ENCODE assay signal across 14 cellular contexts in the genomic region with DNA sequence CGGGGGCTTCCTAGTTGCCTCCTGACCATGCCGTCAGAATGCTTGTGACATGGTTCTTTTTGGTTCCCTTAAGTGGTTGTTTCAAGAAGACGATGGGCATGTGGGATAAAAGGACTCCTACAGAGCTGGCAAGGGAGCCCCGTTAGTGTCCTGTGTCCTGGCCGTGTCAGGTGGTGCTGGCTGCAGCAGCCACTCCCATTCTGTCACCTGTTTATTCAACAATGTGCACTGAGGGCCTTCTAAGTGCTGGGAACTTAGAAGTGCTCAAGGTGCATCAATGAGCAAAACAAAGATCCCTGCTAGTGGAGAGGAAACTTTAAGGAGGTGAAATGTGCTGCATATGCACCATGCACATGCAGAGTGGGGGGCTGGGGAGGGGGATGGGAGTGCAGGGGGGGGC. TPM values are rescaled to one million over a fixed set of nuclear protein-coding genes. Genes with fewer than 3 reads are reported as not detected.
DNase-seq lines count a peak whose midpoint lies in the region; ATAC-seq and TF ChIP-seq lines count a peak whose summit lies in the region.
"Had no signal": no experiment of that assay in that cellular context is flagged by ENCODE, and none has a peak within 500 bp of the region (broad histone marks: within the 10 kb centered on the region; RNA-seq: fewer than 3 reads in every experiment).

No MANE protein-coding gene starts in this region.

- H4K20me1 ChIP-seq in BLaER1, result peaks cover 26% of the 10 kb centered on the region; the same call in 1 of the 2 replicates

- POLR2A ChIA-PET in WTC11 (lab: Charles Lee), result no interaction called here

- in situ Hi-C loops in GM13977 (cut with MboI; ENCODE audit: low pct_unique_long_range_greater_than_20kb, low sequenced_read_pairs, unreplicated experiment), result loop anchor here (5.0 kb wide), 1 partner anchor 54 kb away; no protein-coding TSS in a partner anchor

- H3K9me3 Mint-ChIP-seq in WTC11, result peaks cover 2% of the 10 kb centered on the region
- no peaks in the 10 kb centered on the region for H3K9me3 Mint-ChIP-seq in endothelial cell (ENCODE audit: unreplicated experiment)
- H3K9me3 Mint-ChIP-seq: neural crest cell had no signal

- peak; percentile 22 for ATAC-seq in WTC11
- no peak for ATAC-seq in HG03159 (IDR thresholded peaks at IDR 0.05; ENCODE audit: unreplicated experiment)

- TF ChIP-seq CTCF in GM13977 (IDR thresholded peaks at IDR 0.05; ENCODE audit: extremely low read depth, insufficient read depth, missing control alignments) (no peak), WTC11 (IDR thresholded peaks at IDR 0.05) (no peak), endothelial cell (IDR thresholded peaks at IDR 0.05; ENCODE audit: unreplicated experiment) (no peak)

- peaks cover 85% of the 10 kb centered on the region for H3K4me1 ChIP-seq in BLaER1
- H3K4me1 ChIP-seq: Caco-2 had no signal

- H3K4me3 ChIP-seq in BLaER1, result no peak overlapping the region
- H3K4me3 ChIP-seq: smooth muscle cell had no signal

- H3K36me3 Mint-ChIP-seq in WTC11, result peaks cover under 1% of the 10 kb centered on the region; the same call in 1 of the 2 replicates
- H3K36me3 Mint-ChIP-seq in endothelial cell (ENCODE audit: low read depth, unreplicated experiment), result peaks cover 16% of the 10 kb centered on the region

- H3K27me3 ChIP-seq in BLaER1, result no peaks in the 10 kb centered on the region

- peak; percentile 31 for DNase-seq in GM13977 (ENCODE audit: low spot score)
- DNase-seq in WTC11 (ENCODE audit: low spot score), result peak; percentile 22
- no peak for DNase-seq in endothelial cell (ENCODE audit: low spot score)
- no peak for DNase-seq in anterior cingulate cortex (lab: John Stamatoyannopoulos, UW)
- no peak for DNase-seq in NK-92 treated with Interleukin-12 subunit alpha and Interleukin-12 subunit beta, amount 100 ng/mL, for 24 hours (lab: John Stamatoyannopoulos, UW)
- no peak for DNase-seq in Ammon's horn (ENCODE audit: low spot score)
- DNase-seq: Caco-2, foreskin melanocyte, NCI-H2171 had no signal

- peak overlapping the region; percentile 62 for H3K27ac ChIP-seq in BLaER1

- CTCF ChIA-PET in WTC11 (lab: Charles Lee), result interaction anchor here (0.9 to 2.6 kb wide), 5 partner anchors 9 to 149 kb away, joined by 4 to 10 read pairs (median 6); no protein-coding TSS in a partner anchor

- H3K36me3 ChIP-seq in BLaER1, result peaks cover 55% of the 10 kb centered on the region

- H3K4me1 Mint-ChIP-seq in WTC11 (peaks cover 59% of the 10 kb centered on the region), endothelial cell (ENCODE audit: unreplicated experiment) (peaks cover 41% of the 10 kb centered on the region)

- H3K9ac ChIP-seq in BLaER1, result peak overlapping the region; percentile 17; the same call in 1 of the 2 replicates

- H3K9me3 ChIP-seq in BLaER1, result no peaks in the 10 kb centered on the region
- H3K9me3 ChIP-seq: Caco-2 had no signal

- H3K4me2 ChIP-seq in BLaER1, result peak overlapping the region; percentile 81
- H3K4me2 ChIP-seq: smooth muscle cell had no signal

- H3K4me3 Mint-ChIP-seq in WTC11, result peak overlapping the region; percentile 36; the same call in 1 of the 2 replicates
- no peak overlapping the region for H3K4me3 Mint-ChIP-seq in endothelial cell (ENCODE audit: unreplicated experiment)
- H3K4me3 Mint-ChIP-seq: neural crest cell had no signal

- H3K27ac Mint-ChIP-seq in WTC11, result peak overlapping the region; percentile 93
- H3K27ac Mint-ChIP-seq in endothelial cell (ENCODE audit: unreplicated experiment), result peak overlapping the region; percentile 61

- H3K27me3 Mint-ChIP-seq in WTC11 (ENCODE audit: low read depth) (peaks cover 24% of the 10 kb centered on the region), endothelial cell (ENCODE audit: unreplicated experiment) (peaks cover 11% of the 10 kb centered on the region)

TF ChIP-seq in WTC11, 78 proteins besides CTCF, POLR2A, EP300 and RAD21:
- TF ChIP-seq, protein P1, sequence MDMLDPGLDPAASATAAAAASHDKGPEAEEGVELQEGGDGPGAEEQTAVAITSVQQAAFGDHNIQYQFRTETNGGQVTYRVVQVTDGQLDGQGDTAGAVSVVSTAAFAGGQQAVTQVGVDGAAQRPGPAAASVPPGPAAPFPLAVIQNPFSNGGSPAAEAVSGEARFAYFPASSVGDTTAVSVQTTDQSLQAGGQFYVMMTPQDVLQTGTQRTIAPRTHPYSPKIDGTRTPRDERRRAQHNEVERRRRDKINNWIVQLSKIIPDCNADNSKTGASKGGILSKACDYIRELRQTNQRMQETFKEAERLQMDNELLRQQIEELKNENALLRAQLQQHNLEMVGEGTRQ (CRISPR knock-in tag; IDR thresholded peaks at IDR 0.05), result peak; percentile 39; the same call in 1 of the 2 replicates
- TF ChIP-seq USF1 (CRISPR knock-in tag; IDR thresholded peaks at IDR 0.05), result peak; percentile 33; the same call in 1 of the 2 replicates
- TF ChIP-seq, protein P2, sequence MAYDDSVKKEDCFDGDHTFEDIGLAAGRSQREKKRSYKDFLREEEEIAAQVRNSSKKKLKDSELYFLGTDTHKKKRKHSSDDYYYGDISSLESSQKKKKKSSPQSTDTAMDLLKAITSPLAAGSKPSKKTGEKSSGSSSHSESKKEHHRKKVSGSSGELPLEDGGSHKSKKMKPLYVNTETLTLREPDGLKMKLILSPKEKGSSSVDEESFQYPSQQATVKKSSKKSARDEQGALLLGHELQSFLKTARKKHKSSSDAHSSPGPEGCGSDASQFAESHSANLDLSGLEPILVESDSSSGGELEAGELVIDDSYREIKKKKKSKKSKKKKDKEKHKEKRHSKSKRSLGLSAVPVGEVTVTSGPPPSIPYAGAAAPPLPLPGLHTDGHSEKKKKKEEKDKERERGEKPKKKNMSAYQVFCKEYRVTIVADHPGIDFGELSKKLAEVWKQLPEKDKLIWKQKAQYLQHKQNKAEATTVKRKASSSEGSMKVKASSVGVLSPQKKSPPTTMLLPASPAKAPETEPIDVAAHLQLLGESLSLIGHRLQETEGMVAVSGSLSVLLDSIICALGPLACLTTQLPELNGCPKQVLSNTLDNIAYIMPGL (CRISPR knock-in tag; IDR thresholded peaks at IDR 0.05), result no peak

RNA-seq across cellular contexts. Expression of gene LCP2, which starts 19.6 kb away (rescaled TPM):
- total RNA-seq in WTC11 (2021) (0.37 to 0.73 TPM (median 0.72 TPM) in 3 replicates), endothelial cell (ENCODE audit: unreplicated experiment) (13.8 TPM)
- total RNA-seq: Caco-2, neural crest cell had no signal

RNA-seq across cellular contexts. Expression of gene C5orf58, which starts 45.2 kb away (rescaled TPM):
- total RNA-seq in WTC11 (2021), result 2.0 to 3.0 TPM (median 2.1 TPM) in 3 replicates
- 0.28 TPM for total RNA-seq in endothelial cell (ENCODE audit: unreplicated experiment)
- total RNA-seq: Caco-2, H4, neural crest cell, smooth muscle cell had no signal

Comparison
In these comparisons a context has a peak if more than half of its experiments do, and no peak if none do; other contexts are left out.
1. DNase-seq: peak in GM13977 (single experiment) and WTC11 (single experiment); none in endothelial cell (single experiment), anterior cingulate cortex (0 of 58), NK-92 treated with Interleukin-12 subunit alpha and Interleukin-12 subunit beta, amount 100 ng/mL, for 24 hours (single experiment) and Ammon's horn (single experiment).